Comparison of ENCODE assay signal across 10 cellular contexts in the genomic region with DNA sequence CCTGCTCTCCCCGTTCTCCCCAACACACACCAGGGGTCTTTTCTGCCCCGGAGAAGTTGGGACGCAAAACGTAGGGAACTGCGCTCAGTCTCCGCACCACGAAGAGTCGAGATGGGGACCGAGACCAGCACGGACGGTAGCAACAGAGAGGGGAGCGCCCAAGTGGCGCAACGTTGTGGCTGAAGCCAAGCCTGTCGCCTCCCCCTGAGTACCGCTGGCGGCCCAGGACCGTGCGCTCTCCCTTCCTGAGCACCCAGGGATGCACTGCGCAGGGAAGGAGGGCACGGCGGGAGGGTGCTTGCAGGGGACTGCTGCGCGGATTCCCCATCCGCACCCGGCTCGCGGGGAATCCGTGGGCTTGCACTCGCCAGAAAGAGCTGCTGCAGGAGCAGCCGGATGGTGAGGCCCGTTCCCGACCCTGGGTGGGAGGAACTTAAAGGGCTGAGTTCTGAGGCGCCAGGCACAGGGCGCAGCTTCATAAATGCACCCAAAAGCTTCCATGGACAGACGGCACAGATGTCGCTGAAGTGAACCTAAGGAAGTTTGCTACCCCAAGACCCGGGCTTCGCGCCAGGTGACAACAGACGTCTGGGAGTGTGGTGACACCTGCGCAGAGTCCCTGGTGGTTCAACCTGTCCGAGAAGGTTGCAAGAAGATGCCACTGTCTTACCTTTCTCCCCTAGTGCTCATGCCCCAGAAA.
DNase-seq lines count a peak whose midpoint lies in the region; ATAC-seq, FAIRE-seq and TF ChIP-seq lines count a peak whose summit lies in the region.
"Had no signal": no experiment of that assay in that cellular context is flagged by ENCODE, and none has a peak within 500 bp of the region (broad histone marks: within the 10 kb centered on the region; RNA-seq: fewer than 3 reads in every experiment).

No MANE protein-coding gene starts in this region.

- FAIRE-seq in D721Med (lab: Jason Lieb, UNC), result no peak

- no peak overlapping the region for H2BK5ac ChIP-seq in neuronal stem cell (ENCODE audit: low read length)

- intact Hi-C loops in A673 (cut with micrococcal nuclease; ENCODE audit: unreplicated experiment), result no loop called here
- intact Hi-C loops in heart right ventricle (cut with DNase I), result loop anchor here in 3 of 10 donors (10.0 kb wide), 1 partner anchor 94 kb away; no protein-coding TSS in a partner anchor

- H3K4me1 ChIP-seq in A673 (ENCODE audit: insufficient read depth, low read length, poor library complexity, severe bottlenecking) (peaks cover 12% of the 10 kb centered on the region), heart right ventricle (peaks cover 0 to 22% (median 9%) of the 10 kb centered on the region in 9 donors), neuronal stem cell (ENCODE audit: control insufficient read depth in 2 of 2, insufficient read depth in 1 of 2, low read depth in 1 of 2, low read length in 2 of 2) (peaks cover 5 to 8% of the 10 kb centered on the region in 2 donors)

- peak overlapping the region; percentile 22 for H3K14ac ChIP-seq in neuronal stem cell (ENCODE audit: low read length)

- H3K36me3 ChIP-seq in A673 (ENCODE audit: insufficient read depth, low read length, poor library complexity, severe bottlenecking) (no peaks in the 10 kb centered on the region), heart right ventricle (no peaks in the 10 kb centered on the region), neuronal stem cell (replicated peaks in 1 of 2; ENCODE audit: control insufficient read depth in 2 of 2, insufficient read depth in 2 of 2, low read length in 2 of 2) (no peaks in the 10 kb centered on the region)

- no peaks in the 10 kb centered on the region for H3K36me3 Mint-ChIP-seq in WTC11
- H3K36me3 Mint-ChIP-seq in activated naive CD4-positive, alpha-beta T cell treated with anti-CD3 and anti-CD28 coated beads, Interleukin-2, amount 10 ng/mL, durations not matched to agents 7 days and 5 days, result no peaks in the 10 kb centered on the region

- no peak overlapping the region for H2BK15ac ChIP-seq in neuronal stem cell (ENCODE audit: low read length)

- H3K9me3 ChIP-seq in A673 (ENCODE audit: low read depth, low read length, poor library complexity, severe bottlenecking), result no peaks in the 10 kb centered on the region
- H3K9me3 ChIP-seq in heart right ventricle, result no peaks in the 10 kb centered on the region
- H3K9me3 ChIP-seq in neuronal stem cell (replicated peaks in 1 of 2; ENCODE audit: control insufficient read depth in 2 of 2, insufficient read depth in 1 of 2, low read depth in 1 of 2, low read length in 2 of 2), result no peaks in the 10 kb centered on the region

- 4 to 5% methylated on average over 42 to 43 of the region's 43 CpGs for WGBS in heart right ventricle, 2 donors
- no CpG with 5 or more reads among the region's 43 CpGs for WGBS in neuronal stem cell (ENCODE audit: extremely low coverage in 2 of 2, insufficient read length in 2 of 2, insufficient replicate concordance in 1 of 2), 2 donors

- H3K18ac ChIP-seq in neuronal stem cell (ENCODE audit: low read length), result peak overlapping the region; percentile 88

- no peak overlapping the region for H2BK120ac ChIP-seq in neuronal stem cell (ENCODE audit: low read depth, low read length)

- no peak overlapping the region for H3K4ac ChIP-seq in neuronal stem cell (ENCODE audit: low read length)

- H3K27ac Mint-ChIP-seq in WTC11, result no peak overlapping the region
- H3K27ac Mint-ChIP-seq in activated naive CD4-positive, alpha-beta T cell treated with anti-CD3 and anti-CD28 coated beads, Interleukin-2, amount 10 ng/mL, durations not matched to agents 7 days and 5 days, result no peak overlapping the region

- H3K9me3 Mint-ChIP-seq in WTC11, result no peaks in the 10 kb centered on the region
- no peaks in the 10 kb centered on the region for H3K9me3 Mint-ChIP-seq in activated naive CD4-positive, alpha-beta T cell treated with anti-CD3 and anti-CD28 coated beads, Interleukin-2, amount 10 ng/mL, durations not matched to agents 7 days and 5 days

- peak; percentile 27 for ATAC-seq in WTC11
- peak; percentile 5 to 66 (median 33) for ATAC-seq in heart right ventricle

- H2BK12ac ChIP-seq in neuronal stem cell (ENCODE audit: low read length), result no peak overlapping the region

- H3K27ac ChIP-seq in A673 (ENCODE audit: low read depth, low read length, poor library complexity, severe bottlenecking) (no peak overlapping the region), heart right ventricle (peak overlapping the region in 4 of 10 donors; percentile 23 to 77 (median 63)), neuronal stem cell (replicated peaks; ENCODE audit: low read length) (no peak overlapping the region)
- H3K27ac ChIP-seq: HL-60 had no signal

- peak overlapping the region; percentile 48 for H3K23ac ChIP-seq in neuronal stem cell (ENCODE audit: low read depth, low read length, poor library complexity)

- H3K9ac ChIP-seq in neuronal stem cell (ENCODE audit: low read depth, low read length, poor library complexity), result peak overlapping the region; percentile 70

- peak overlapping the region; percentile 70 for H3K4me2 ChIP-seq in neuronal stem cell (ENCODE audit: insufficient read depth, low read length, poor library complexity, severe bottlenecking)

- peak overlapping the region; percentile 68 for H3K4me3 Mint-ChIP-seq in WTC11
- no peak overlapping the region for H3K4me3 Mint-ChIP-seq in activated naive CD4-positive, alpha-beta T cell treated with anti-CD3 and anti-CD28 coated beads, Interleukin-2, amount 10 ng/mL, durations not matched to agents 7 days and 5 days

- POLR2A ChIA-PET in A673 (lab: Charles Lee; ENCODE audit: low non-redundant PET) (no interaction called here), WTC11 (lab: Charles Lee) (no interaction called here)

- peaks cover 24% of the 10 kb centered on the region for H3K4me1 Mint-ChIP-seq in WTC11
- peaks cover 4% of the 10 kb centered on the region for H3K4me1 Mint-ChIP-seq in activated naive CD4-positive, alpha-beta T cell treated with anti-CD3 and anti-CD28 coated beads, Interleukin-2, amount 10 ng/mL, durations not matched to agents 7 days and 5 days

- TF ChIP-seq CTCF in A673 (conservative IDR thresholded peaks at IDR 0.05; ENCODE audit: low read depth, low read length), result no peak
- no peak for TF ChIP-seq CTCF in WTC11 (IDR thresholded peaks at IDR 0.05)
- TF ChIP-seq CTCF in heart right ventricle (IDR thresholded peaks at IDR 0.05), result no peak
- TF ChIP-seq CTCF in D721Med (IDR thresholded peaks at IDR 0.05; ENCODE audit: insufficient read depth, missing control alignments), result no peak

- H3K27me3 Mint-ChIP-seq in WTC11 (ENCODE audit: low read depth), result peaks cover 93% of the 10 kb centered on the region
- peaks cover 71% of the 10 kb centered on the region for H3K27me3 Mint-ChIP-seq in activated naive CD4-positive, alpha-beta T cell treated with anti-CD3 and anti-CD28 coated beads, Interleukin-2, amount 10 ng/mL, durations not matched to agents 7 days and 5 days

- DNase-seq in A673 (ENCODE audit: low spot score), result no peak
- no peak for DNase-seq in WTC11 (ENCODE audit: low spot score)
- peak in 1 of 2 donors; percentile 37 for DNase-seq in heart right ventricle
- DNase-seq in neuronal stem cell (ENCODE audit: low spot score), result no peak
- DNase-seq in activated T-cell treated with anti-CD3 and anti-CD28 coated beads, Interleukin-2, amount 50 U/mL, for 1 hour, result no peak
- DNase-seq in D721Med (ENCODE audit: insufficient read length, low spot score), result no peak
- DNase-seq in activated CD4-positive, alpha-beta T cell treated with anti-CD3 and anti-CD28 coated beads, Interleukin-2, amount 50 U/mL, for 48 hours, result no peak
- DNase-seq in activated naive CD4-positive, alpha-beta T cell treated with anti-CD3 and anti-CD28 coated beads, Interleukin-2, amount 10 ng/mL, durations not matched to agents 7 days and 5 days, result no peak
- DNase-seq: NCI-H187 treated with DMSO at 0.1 percent for 48 hours had no signal

- no TSS peak for BruUV-seq in A673 (replicated peaks; lab: Mats Ljungman, UMichigan)

- peaks cover 69% of the 10 kb centered on the region for H3K27me3 ChIP-seq in A673 (replicated peaks; ENCODE audit: insufficient read depth, low read depth, low read length, poor library complexity)
- peaks cover 7 to 59% (median 35%) of the 10 kb centered on the region in 7 donors for H3K27me3 ChIP-seq in heart right ventricle
- H3K27me3 ChIP-seq in neuronal stem cell (ENCODE audit: control insufficient read depth in 3 of 3, insufficient read depth in 3 of 3, low read depth in 1 of 3, low read length in 3 of 3), result peaks cover 18 to 83% (median 62%) of the 10 kb centered on the region in 3 experiments

- peak overlapping the region; percentile 43 for H4K8ac ChIP-seq in neuronal stem cell (ENCODE audit: low read depth, low read length)

- CTCF ChIA-PET in A673 (lab: Charles Lee) (no interaction called here), WTC11 (lab: Charles Lee) (interaction anchor here (2.1 kb wide), 1 partner anchor 109 kb away, joined by 7 read pairs; no protein-coding TSS in a partner anchor)
- CTCF ChIA-PET in activated naive CD4-positive, alpha-beta T cell treated with anti-CD3 and anti-CD28 coated beads, Interleukin-2, amount 10 ng/mL, durations not matched to agents 7 days and 5 days (lab: Charles Lee), result no interaction called here

- peak overlapping the region; percentile 82 for H2AFZ ChIP-seq in neuronal stem cell (ENCODE audit: low read length)

- no peaks in the 10 kb centered on the region for H3K79me1 ChIP-seq in neuronal stem cell (ENCODE audit: low read depth, low read length)

- peak overlapping the region; percentile 13 for H2AK5ac ChIP-seq in neuronal stem cell (ENCODE audit: low read depth, low read length)

- peak overlapping the region; percentile 40 for H3K4me3 ChIP-seq in A673 (ENCODE audit: low read depth, low read length, poor library complexity, severe bottlenecking)
- peak overlapping the region in 9 of 10 donors; percentile 33 to 66 (median 53) for H3K4me3 ChIP-seq in heart right ventricle
- peak overlapping the region; percentile 37 to 71 for H3K4me3 ChIP-seq in neuronal stem cell (ENCODE audit: low read length in 2 of 2)

- H4K91ac ChIP-seq in neuronal stem cell (ENCODE audit: low read depth, low read length, poor library complexity), result peak overlapping the region; percentile 44

TF ChIP-seq in WTC11, 78 proteins besides CTCF, POLR2A, EP300 and RAD21 (continues in another document):
- TF ChIP-seq ZBTB21 (CRISPR knock-in tag; IDR thresholded peaks at IDR 0.05; ENCODE audit: borderline replicate concordance) (no peak), PREB (CRISPR knock-in tag; IDR thresholded peaks at IDR 0.05; ENCODE audit: borderline replicate concordance) (no peak)
